Comparison of ENCODE assay signal across 17 cellular contexts in the genomic region with DNA sequence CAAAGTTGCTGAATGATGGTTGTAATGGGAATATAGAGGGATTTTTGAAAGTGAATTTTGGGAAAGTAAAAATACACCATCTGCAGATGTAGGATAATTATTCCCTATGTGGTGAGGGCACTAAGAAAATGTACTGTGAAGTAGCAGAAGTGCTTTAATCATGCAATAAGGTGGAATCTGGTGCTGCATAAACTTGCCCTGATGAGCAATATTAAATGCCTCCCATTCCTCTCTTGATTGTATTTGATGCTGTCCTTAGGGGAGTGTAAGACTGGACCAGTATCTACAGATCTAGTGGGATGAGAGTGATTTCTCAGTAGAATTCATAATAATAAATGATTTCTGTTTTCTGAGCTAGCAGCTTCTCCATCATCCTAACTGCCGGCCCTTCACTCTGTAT. TPM values are rescaled to one million over a fixed set of nuclear protein-coding genes. Genes with fewer than 3 reads are reported as not detected.
DNase-seq lines count a peak whose midpoint lies in the region; ATAC-seq and TF ChIP-seq lines count a peak whose summit lies in the region.
"Had no signal": no experiment of that assay in that cellular context is flagged by ENCODE, and none has a peak within 500 bp of the region (broad histone marks: within the 10 kb centered on the region; RNA-seq: fewer than 3 reads in every experiment).

No MANE protein-coding gene starts in this region.

- no peak for TF ChIP-seq POLR2A in transverse colon (IDR thresholded peaks at IDR 0.05)

- peak overlapping the region; percentile 33 for H3K27ac Mint-ChIP-seq in activated T-cell treated with anti-CD3 and anti-CD28 coated beads, Interleukin-2, amount 50 U/mL, for 72 hours
- H3K27ac Mint-ChIP-seq: CD14-positive monocyte; CD4-positive, alpha-beta memory T cell had no signal

- TF ChIP-seq CTCF in RWPE2 (IDR thresholded peaks at IDR 0.05; ENCODE audit: poor library complexity, severe bottlenecking): no peak
- no peak for TF ChIP-seq CTCF in transverse colon (IDR thresholded peaks at IDR 0.05)
- TF ChIP-seq CTCF in GM13977 (IDR thresholded peaks at IDR 0.05; ENCODE audit: extremely low read depth, insufficient read depth, missing control alignments): no peak

- no peak overlapping the region for H3K4me3 Mint-ChIP-seq in activated T-cell treated with anti-CD3 and anti-CD28 coated beads, Interleukin-2, amount 50 U/mL, for 72 hours
- H3K4me3 Mint-ChIP-seq: CD14-positive monocyte; CD4-positive, alpha-beta memory T cell had no signal

- ATAC-seq in activated T-cell treated with anti-CD3 and anti-CD28 coated beads, Interleukin-2, amount 50 U/mL, for 72 hours (replicated peaks in 1 of 2): no peak
- peak; percentile 48; the same call in 2 of the 3 replicates for ATAC-seq in RWPE2 (ENCODE audit: low read depth)
- ATAC-seq: HepG2 had no signal

- peaks cover 30% of the 10 kb centered on the region for H3K27me3 Mint-ChIP-seq in activated T-cell treated with anti-CD3 and anti-CD28 coated beads, Interleukin-2, amount 50 U/mL, for 72 hours (ENCODE audit: low read depth)

- H3K4me3 ChIP-seq in RWPE2 (ENCODE audit: severe bottlenecking) (no peak overlapping the region), transverse colon (no peak overlapping the region)
- H3K4me3 ChIP-seq: BLaER1, GM23248, HAP-1 had no signal

- H3K27ac ChIP-seq in RWPE2 (ENCODE audit: poor library complexity, severe bottlenecking) (no peak overlapping the region), epithelial cell of prostate (peak overlapping the region; percentile 23), transverse colon (no peak overlapping the region)
- H3K27ac ChIP-seq: BLaER1, GM23248 had no signal

- TF ChIP-seq EP300 in transverse colon (IDR thresholded peaks at IDR 0.05; ENCODE audit: low read depth): no peak

- DNase-seq in activated T-cell treated with anti-CD3 and anti-CD28 coated beads, Interleukin-2, amount 50 U/mL, for 72 hours: no peak
- DNase-seq in activated T-cell treated with anti-CD3 and anti-CD28 coated beads for 4 hours (no peak), RWPE2 (ENCODE audit: low spot score) (no peak), epithelial cell of prostate (ENCODE audit: low read depth, low spot score) (no peak), transverse colon (no peak), DMS153 treated with DMSO at 0.1 percent for 48 hours (lab: John Stamatoyannopoulos, UW; ENCODE audit: unreplicated experiment) (no peak), GM13977 (ENCODE audit: low spot score) (no peak)
- DNase-seq: 8988T; CD4-positive, alpha-beta memory T cell; DMS153; DMS79 treated with DMSO at 0.1 percent for 48 hours; GF-D8; GM23248 had no signal

- 80 to 94% methylated on average over 1 of the region's 1 CpG for WGBS in transverse colon (ENCODE audit: low coverage in 1 of 2), 2 donors

- H3K9me3 ChIP-seq in RWPE2 (ENCODE audit: severe bottlenecking) (no peaks in the 10 kb centered on the region), transverse colon (no peaks in the 10 kb centered on the region)
- H3K9me3 ChIP-seq: BLaER1, HAP-1 had no signal

- H3K27me3 ChIP-seq in RWPE2 (ENCODE audit: insufficient read depth, poor library complexity, severe bottlenecking) (no peaks in the 10 kb centered on the region), transverse colon (no peaks in the 10 kb centered on the region)
- H3K27me3 ChIP-seq: BLaER1 had no signal

- H3K4me1 ChIP-seq in RWPE2 (ENCODE audit: insufficient read depth, poor library complexity, severe bottlenecking): peaks cover 13% of the 10 kb centered on the region
- peaks cover 0 to 22% (median 6%) of the 10 kb centered on the region in 4 donors for H3K4me1 ChIP-seq in transverse colon

- in situ Hi-C loops in transverse colon (cut with MboI; ENCODE audit: low pct_ligation_motif_present in 1 of 4, low pct_unique_long_range_greater_than_20kb in 1 of 4, low sequenced_read_pairs in 3 of 4) (no loop called here), GM13977 (cut with MboI; ENCODE audit: low pct_unique_long_range_greater_than_20kb, low sequenced_read_pairs, unreplicated experiment) (no loop called here)

- H3K9me3 Mint-ChIP-seq in activated T-cell treated with anti-CD3 and anti-CD28 coated beads, Interleukin-2, amount 50 U/mL, for 72 hours: no peaks in the 10 kb centered on the region
- H3K9me3 Mint-ChIP-seq: CD14-positive monocyte; CD4-positive, alpha-beta memory T cell had no signal

- peaks cover 24% of the 10 kb centered on the region for H3K4me1 Mint-ChIP-seq in activated T-cell treated with anti-CD3 and anti-CD28 coated beads, Interleukin-2, amount 50 U/mL, for 72 hours (ENCODE audit: low read depth)

- H3K36me3 ChIP-seq in RWPE2 (ENCODE audit: low read depth) (no peaks in the 10 kb centered on the region), transverse colon (no peaks in the 10 kb centered on the region)
- H3K36me3 ChIP-seq: BLaER1, HAP-1 had no signal

- intact Hi-C loops in transverse colon (cut with DNase I; ENCODE audit: low total_unique reads): no loop called here

- H3K36me3 Mint-ChIP-seq in activated T-cell treated with anti-CD3 and anti-CD28 coated beads, Interleukin-2, amount 50 U/mL, for 72 hours (ENCODE audit: insufficient read depth in 2 of 2): no peaks in the 10 kb centered on the region
- H3K36me3 Mint-ChIP-seq: CD14-positive monocyte; CD4-positive, alpha-beta memory T cell had no signal

RNA-seq across cellular contexts. Expression of gene ATP2C1, which starts 47.7 kb away (rescaled TPM):
- 10 to 100 TPM; 76.0 to 79.6 TPM for total RNA-seq in activated T-cell treated with anti-CD3 and anti-CD28 coated beads, Interleukin-2, amount 50 U/mL, for 72 hours
- 10 to 100 TPM; 20.9 to 60.8 (median 44.6) TPM for total RNA-seq in transverse colon
